Comparison of ENCODE assay signal across 19 cellular contexts in genomic region chr3:68861521-68861920, GRCh38.
"Had no signal": no experiment of that assay in that cellular context is flagged by ENCODE, and none has a peak within 500 bp of the region (broad histone marks: within the 10 kb centered on the region; RNA-seq: fewer than 3 reads in every experiment).

No MANE protein-coding gene starts in this region.

- H3K36me3 ChIP-seq: SJCRH30 had no signal

- H3K4me1 ChIP-seq: SJCRH30 had no signal

- H3K4me3 ChIP-seq: SJCRH30 had no signal

- H3K27ac ChIP-seq: SJCRH30 had no signal

- H3K9me3 ChIP-seq: SJCRH30 had no signal

- H3K27me3 ChIP-seq: SJCRH30 had no signal

- ATAC-seq: Panc1, PC-3, Right ventricle myocardium inferior, SK-N-SH treated with all-trans-retinoic acid at 6 μM for 48 hours had no signal

- DNase-seq: KBM-7, MV-4-11, NCI-H1048, NCI-H1105, NCI-H1417, NCI-H1436 treated with DMSO at 0.1 percent for 48 hours, NCI-H1694, NCI-H187 treated with DMSO at 0.1 percent for 48 hours, NCI-H2081, NCI-H2107, NCI-H2227 treated with DMSO at 0.1 percent for 48 hours, NCI-H526 treated with DMSO at 0.1 percent for 48 hours, NCI-H774, PC-3, SHP77 treated with DMSO at 0.1 percent for 48 hours, SJCRH30 had no signal
